Comparison of ENCODE assay signal across 25 cellular contexts in genomic region chr4:37385424-37385823, GRCh38.
"Had no signal": no experiment of that assay in that cellular context is flagged by ENCODE, and none has a peak within 500 bp of the region (broad histone marks: within the 10 kb centered on the region; RNA-seq: fewer than 3 reads in every experiment).

No MANE protein-coding gene starts in this region.

- H3K36me3 ChIP-seq: esophagus squamous epithelium, gastrocnemius medialis, heart right ventricle, left lung, lower lobe of right lung had no signal

- H3K9me3 ChIP-seq: esophagus squamous epithelium, gastrocnemius medialis, heart right ventricle, left lung, lower lobe of right lung, mucosa of descending colon had no signal

- H3K4me3 ChIP-seq: esophagus squamous epithelium, gastrocnemius medialis, heart right ventricle, left lung, lower lobe of right lung, mucosa of descending colon had no signal

- H3K27me3 Mint-ChIP-seq: dendritic cell treated with granulocyte-macrophage colony-stimulating factor and Interleukin-4, amounts not matched to agents 40 ng/mL and 50 ng/mL, for 4 days had no signal

- H3K4me1 ChIP-seq: esophagus squamous epithelium, gastrocnemius medialis, lower lobe of right lung had no signal

- H3K27me3 ChIP-seq: gastrocnemius medialis had no signal

- H3K4me1 Mint-ChIP-seq: mesothelial cell of epicardium had no signal

- H3K36me3 Mint-ChIP-seq: mesothelial cell of epicardium; naive B cell; naive thymus-derived CD8-positive, alpha-beta T cell had no signal

- H3K27ac Mint-ChIP-seq: dendritic cell treated with granulocyte-macrophage colony-stimulating factor and Interleukin-4, amounts not matched to agents 40 ng/mL and 50 ng/mL, for 4 days; effector memory CD8-positive, alpha-beta T cell; endodermal cell; mesothelial cell of epicardium; naive B cell; naive thymus-derived CD8-positive, alpha-beta T cell had no signal

- DNase-seq: cortex of kidney; effector CD8-positive, alpha-beta T cell; effector memory CD8-positive, alpha-beta T cell; endodermal cell; erythroblast; esophagus squamous epithelium; foreskin fibroblast; foreskin melanocyte; gastrocnemius medialis; glutamatergic neuron; head of caudate nucleus; heart right ventricle; hippocampal formation; left cardiac atrium; left lung; left ventricle myocardium superior; lower lobe of right lung; mesenchymal stem cell; mucosa of descending colon; naive B cell; naive thymus-derived CD8-positive, alpha-beta T cell had no signal

- ATAC-seq: effector memory CD8-positive, alpha-beta T cell; esophagus mucosa; gastrocnemius medialis; heart right ventricle; left cardiac atrium; left lung; left ventricle myocardium superior; lower lobe of right lung; mucosa of descending colon; naive thymus-derived CD8-positive, alpha-beta T cell had no signal

- H3K27ac ChIP-seq: epithelial cell of prostate, esophagus squamous epithelium, gastrocnemius medialis, heart right ventricle, left lung, lower lobe of right lung had no signal

- H3K4me3 Mint-ChIP-seq: dendritic cell treated with granulocyte-macrophage colony-stimulating factor and Interleukin-4, amounts not matched to agents 40 ng/mL and 50 ng/mL, for 4 days; effector memory CD8-positive, alpha-beta T cell; endodermal cell; mesothelial cell of epicardium; naive B cell; naive thymus-derived CD8-positive, alpha-beta T cell had no signal

- H3K9me3 Mint-ChIP-seq: dendritic cell treated with granulocyte-macrophage colony-stimulating factor and Interleukin-4, amounts not matched to agents 40 ng/mL and 50 ng/mL, for 4 days; effector memory CD8-positive, alpha-beta T cell; endodermal cell; mesothelial cell of epicardium; naive B cell; naive thymus-derived CD8-positive, alpha-beta T cell had no signal
